Comparison of ENCODE assay signal across 8 cellular contexts in the genomic region with DNA sequence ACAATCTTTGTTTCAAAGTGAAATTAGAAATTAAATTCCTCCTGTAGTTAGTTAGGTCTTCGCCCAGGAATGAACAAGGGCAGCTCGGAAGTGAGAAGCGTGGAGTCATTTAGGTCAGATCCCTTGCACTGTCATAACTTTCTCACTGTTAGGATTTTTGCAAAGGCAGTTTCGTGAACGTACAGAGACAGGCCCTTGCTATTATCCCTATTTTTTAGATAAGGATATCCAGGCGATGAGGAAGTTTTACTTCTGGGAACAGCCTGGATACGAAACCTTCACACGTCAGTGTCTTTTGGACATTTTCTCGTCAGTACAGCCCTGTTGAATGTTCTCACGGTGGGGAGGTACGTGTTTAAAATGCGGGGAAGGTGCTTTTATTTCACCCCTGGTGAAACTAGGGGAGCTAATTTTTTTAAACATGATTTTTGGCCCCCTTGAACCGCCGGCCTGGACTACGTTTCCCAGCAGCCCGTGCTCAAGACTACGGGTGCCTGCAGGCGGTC. TPM values are rescaled to one million over a fixed set of nuclear protein-coding genes. Genes with fewer than 3 reads are reported as not detected.
DNase-seq lines count a peak whose midpoint lies in the region; ATAC-seq and TF ChIP-seq lines count a peak whose summit lies in the region.

No MANE protein-coding gene starts in this region.

- H3K79me2 ChIP-seq in OCI-LY1 (ENCODE audit: insufficient read depth, low read length): peaks cover 23% of the 10 kb centered on the region

- H3K4me1 Mint-ChIP-seq in mesothelial cell of epicardium: peaks cover 47% of the 10 kb centered on the region

- H3K27me3 ChIP-seq in OCI-LY1 (ENCODE audit: insufficient read depth, low read length) (no peaks in the 10 kb centered on the region; the same call in 1 of the 2 replicates), transverse colon (no peaks in the 10 kb centered on the region)

- peaks cover 11% of the 10 kb centered on the region for H3K9me3 Mint-ChIP-seq in mesothelial cell of epicardium

- in situ Hi-C loops in transverse colon (cut with MboI; ENCODE audit: low pct_ligation_motif_present in 1 of 4, low pct_unique_long_range_greater_than_20kb in 1 of 4, low sequenced_read_pairs in 3 of 4): no loop called here

- peak overlapping the region; percentile 94 for H3K27ac Mint-ChIP-seq in mesothelial cell of epicardium

- H3K27ac ChIP-seq in OCI-LY1 (ENCODE audit: low read depth, low read length, poor library complexity, severe bottlenecking) (no peak overlapping the region), coronary artery (peak overlapping the region; percentile 89 to 98), transverse colon (peak overlapping the region; percentile 94 to 99 (median 97))

- H3K36me3 ChIP-seq in OCI-LY1 (ENCODE audit: insufficient read depth, low read length) (peaks cover 2% of the 10 kb centered on the region), transverse colon (no peaks in the 10 kb centered on the region)

- H3K4me1 ChIP-seq in OCI-LY1 (ENCODE audit: insufficient read depth, low read length, severe bottlenecking) (peaks cover 20% of the 10 kb centered on the region), transverse colon (peaks cover 7 to 23% (median 12%) of the 10 kb centered on the region in 4 donors)

- H3K4me2 ChIP-seq in OCI-LY1 (ENCODE audit: low read length): peak overlapping the region; percentile 88

- peak overlapping the region; percentile 95 for H3K4me3 Mint-ChIP-seq in mesothelial cell of epicardium

- peak overlapping the region; percentile 83; the same call in 1 of the 2 replicates for H3K9ac ChIP-seq in OCI-LY1 (ENCODE audit: low read length)

- peak; percentile 74 to 79 for DNase-seq in activated CD4-positive, alpha-beta T cell treated with anti-CD3 and anti-CD28 coated beads for 4 hours
- no peak for DNase-seq in activated CD4-positive, alpha-beta T cell treated with anti-CD3 and anti-CD28 coated beads for 1 hour
- DNase-seq in coronary artery (ENCODE audit: low spot score) (no peak), mesothelial cell of epicardium (ENCODE audit: low spot score in 2 of 2, unreplicated experiment in 2 of 2) (no peak), transverse colon (no peak), NCI-H2196 treated with DMSO at 0.1 percent for 48 hours (lab: John Stamatoyannopoulos, UW; ENCODE audit: unreplicated experiment) (no peak)

- H4K20me1 ChIP-seq in OCI-LY1 (ENCODE audit: insufficient read depth, low read length): peaks cover 5% of the 10 kb centered on the region; the same call in 1 of the 2 replicates

- peak overlapping the region; percentile 89 for H2AFZ ChIP-seq in OCI-LY1 (ENCODE audit: low read length)

- no peaks in the 10 kb centered on the region for H3K27me3 Mint-ChIP-seq in mesothelial cell of epicardium (ENCODE audit: low read depth)

- no peaks in the 10 kb centered on the region for H3F3A ChIP-seq in OCI-LY1 (ENCODE audit: insufficient read depth, low read length)

- H3K9me2 ChIP-seq in OCI-LY1 (ENCODE audit: low read depth, low read length): no peaks in the 10 kb centered on the region

- TF ChIP-seq EP300 in transverse colon (IDR thresholded peaks at IDR 0.05; ENCODE audit: low read depth): no peak

- no peaks in the 10 kb centered on the region for H3K9me3 ChIP-seq in OCI-LY1 (ENCODE audit: low read length)
- no peaks in the 10 kb centered on the region for H3K9me3 ChIP-seq in transverse colon

- no peak for TF ChIP-seq CTCF in OCI-LY1 (IDR thresholded peaks at IDR 0.05; ENCODE audit: low read length)
- TF ChIP-seq CTCF in coronary artery (IDR thresholded peaks at IDR 0.05): no peak
- no peak for TF ChIP-seq CTCF in mesothelial cell of epicardium (IDR thresholded peaks at IDR 0.05; ENCODE audit: unreplicated experiment)
- TF ChIP-seq CTCF in transverse colon (IDR thresholded peaks at IDR 0.05): no peak

- H3K36me3 Mint-ChIP-seq in mesothelial cell of epicardium: peaks cover 12% of the 10 kb centered on the region

- TF ChIP-seq POLR2A in transverse colon (IDR thresholded peaks at IDR 0.05): no peak

- no peak for ATAC-seq in GM18519 (IDR thresholded peaks at IDR 0.05; ENCODE audit: low FRiP score, unreplicated experiment)

- intact Hi-C loops in transverse colon (cut with DNase I; ENCODE audit: low total_unique reads): no loop called here

- H3K4me3 ChIP-seq in OCI-LY1 (ENCODE audit: low read depth, low read length, poor library complexity, severe bottlenecking) (peak overlapping the region; percentile 89), coronary artery (peak overlapping the region; percentile 94), transverse colon (peak overlapping the region; percentile 73 to 98 (median 88))

- 19 to 24% methylated on average over 13 to 18 of the region's 18 CpGs for WGBS in transverse colon (ENCODE audit: low coverage in 1 of 2), 2 donors

RNA-seq across cellular contexts. Expression of a gene that starts 0.3 kb away (rescaled TPM):
- total RNA-seq in mesothelial cell of epicardium (57.2 to 59.2 TPM (median 58.1 TPM) in 3 replicates), transverse colon (100 to 1,000 TPM in 1 of 4 donors, 10 to 100 TPM in 3; 27.7 to 115 (median 64.0) TPM)

Comparison
In these comparisons a context has a peak if more than half of its experiments do, and no peak if none do; other contexts are left out.
1. DNase-seq: peak in activated CD4-positive, alpha-beta T cell treated with anti-CD3 and anti-CD28 coated beads for 4 hours (2 of 2); none in activated CD4-positive, alpha-beta T cell treated with anti-CD3 and anti-CD28 coated beads for 1 hour (single experiment), coronary artery (single experiment), mesothelial cell of epicardium (0 of 2), transverse colon (single experiment) and NCI-H2196 treated with DMSO at 0.1 percent for 48 hours (single experiment).
2. Peak in every context shown above with its lines, with median percentiles within 50 percentile points of each other: H3K4me3 ChIP-seq.